In genomic region chr3:153285194-153285641, GRCh38 we compare ENCODE assay signal across 9 cellular contexts.
DNase-seq lines count a peak whose midpoint lies in the region; ATAC-seq and TF ChIP-seq lines count a peak whose summit lies in the region.
"Had no signal": no experiment of that assay in that cellular context is flagged by ENCODE, and none has a peak within 500 bp of the region (broad histone marks: within the 10 kb centered on the region; RNA-seq: fewer than 3 reads in every experiment).

No MANE protein-coding gene starts in this region.

- peaks cover 46% of the 10 kb centered on the region for H3K4me1 Mint-ChIP-seq in stimulated activated naive CD8-positive, alpha-beta T cell treated with anti-CD3 and anti-CD28 coated beads, Interleukin-15, Interleukin-2, amounts not matched to agents 100 ng/mL and 50 ng/mL, for 24 hours (ENCODE audit: low read depth)
- peaks cover 35% of the 10 kb centered on the region for H3K4me1 Mint-ChIP-seq in stimulated activated naive CD8-positive, alpha-beta T cell treated with anti-CD3 and anti-CD28 coated beads, Interleukin-15, amount 100 ng/mL, for 72 hours
- H3K4me1 Mint-ChIP-seq in MCF 10A (ENCODE audit: insufficient read depth, unreplicated experiment), result peaks cover 34% of the 10 kb centered on the region

- no peaks in the 10 kb centered on the region for H3K9me3 Mint-ChIP-seq in stimulated activated naive CD8-positive, alpha-beta T cell treated with anti-CD3 and anti-CD28 coated beads, Interleukin-15, Interleukin-2, amounts not matched to agents 100 ng/mL and 50 ng/mL, for 24 hours
- no peaks in the 10 kb centered on the region for H3K9me3 Mint-ChIP-seq in stimulated activated naive CD8-positive, alpha-beta T cell treated with anti-CD3 and anti-CD28 coated beads, Interleukin-15, amount 100 ng/mL, for 72 hours
- no peaks in the 10 kb centered on the region for H3K9me3 Mint-ChIP-seq in MCF 10A (ENCODE audit: unreplicated experiment)

- H3K27me3 Mint-ChIP-seq in stimulated activated naive CD8-positive, alpha-beta T cell treated with anti-CD3 and anti-CD28 coated beads, Interleukin-15, Interleukin-2, amounts not matched to agents 100 ng/mL and 50 ng/mL, for 24 hours, result no peaks in the 10 kb centered on the region
- H3K27me3 Mint-ChIP-seq in stimulated activated naive CD8-positive, alpha-beta T cell treated with anti-CD3 and anti-CD28 coated beads, Interleukin-15, amount 100 ng/mL, for 72 hours, result no peaks in the 10 kb centered on the region
- H3K27me3 Mint-ChIP-seq in MCF 10A (ENCODE audit: insufficient read depth, unreplicated experiment), result no peaks in the 10 kb centered on the region

- DNase-seq in stimulated activated naive CD8-positive, alpha-beta T cell treated with anti-CD3 and anti-CD28 coated beads, Interleukin-15, amount 100 ng/mL, for 72 hours, result no peak
- no peak for DNase-seq in MCF 10A (ENCODE audit: unreplicated experiment)
- DNase-seq in left lobe of liver (ENCODE audit: low spot score), result no peak
- no peak for DNase-seq in globus pallidus (ENCODE audit: low spot score)
- DNase-seq in stimulated activated naive CD4-positive, alpha-beta T cell (lab: John Stamatoyannopoulos, UW), result no peak
- no peak for DNase-seq in G401 (ENCODE audit: low spot score)
- DNase-seq: Karpas-422 had no signal

- H3K36me3 Mint-ChIP-seq in stimulated activated naive CD8-positive, alpha-beta T cell treated with anti-CD3 and anti-CD28 coated beads, Interleukin-15, Interleukin-2, amounts not matched to agents 100 ng/mL and 50 ng/mL, for 24 hours (ENCODE audit: low read depth), result no peaks in the 10 kb centered on the region
- H3K36me3 Mint-ChIP-seq in MCF 10A (ENCODE audit: insufficient read depth, unreplicated experiment), result no peaks in the 10 kb centered on the region

- BruUV-seq in MCF 10A (replicated peaks; lab: Mats Ljungman, UMichigan), result no TSS peak

- intact Hi-C loops in MCF 10A (cut with micrococcal nuclease), result loop anchor here (5.0 kb wide), 1 partner anchor 63 kb away; no protein-coding TSS in a partner anchor

- no peak for ATAC-seq in stimulated activated naive CD8-positive, alpha-beta T cell treated with anti-CD3 and anti-CD28 coated beads, Interleukin-15, amount 100 ng/mL, for 72 hours
- ATAC-seq in left lobe of liver (peak; percentile 37), HG02884 (IDR thresholded peaks at IDR 0.05; ENCODE audit: unreplicated experiment) (no peak)

- POLR2A ChIA-PET in MCF 10A (lab: Yijun Ruan, JAX), result interaction anchor here (0.6 to 5.8 kb wide), 12 partner anchors 8 to 285 kb away, joined by 3 to 160 read pairs (median 4); partner anchors contain the start of gene RAP2B

- CTCF ChIA-PET in MCF 10A (lab: Yijun Ruan, JAX), result interaction anchor here (1.1 to 3.2 kb wide), 4 partner anchors 115 to 125 kb away, joined by 3 to 16 read pairs (median 4); partner anchors contain the start of gene RAP2B

- no peak overlapping the region for H3K4me3 Mint-ChIP-seq in stimulated activated naive CD8-positive, alpha-beta T cell treated with anti-CD3 and anti-CD28 coated beads, Interleukin-15, Interleukin-2, amounts not matched to agents 100 ng/mL and 50 ng/mL, for 24 hours
- no peak overlapping the region for H3K4me3 Mint-ChIP-seq in stimulated activated naive CD8-positive, alpha-beta T cell treated with anti-CD3 and anti-CD28 coated beads, Interleukin-15, amount 100 ng/mL, for 72 hours
- no peak overlapping the region for H3K4me3 Mint-ChIP-seq in MCF 10A (ENCODE audit: unreplicated experiment)

- H3K27ac Mint-ChIP-seq in stimulated activated naive CD8-positive, alpha-beta T cell treated with anti-CD3 and anti-CD28 coated beads, Interleukin-15, Interleukin-2, amounts not matched to agents 100 ng/mL and 50 ng/mL, for 24 hours, result peak overlapping the region; percentile 53
- peak overlapping the region in 1 of 2 donors; percentile 46 for H3K27ac Mint-ChIP-seq in stimulated activated naive CD8-positive, alpha-beta T cell treated with anti-CD3 and anti-CD28 coated beads, Interleukin-15, amount 100 ng/mL, for 72 hours
- peak overlapping the region; percentile 93 for H3K27ac Mint-ChIP-seq in MCF 10A (ENCODE audit: low read depth, unreplicated experiment)

- TF ChIP-seq CTCF in MCF 10A (IDR thresholded peaks at IDR 0.05; ENCODE audit: unreplicated experiment), result no peak

- in situ Hi-C loops in G401 (cut with HindIII; ENCODE audit: low sequenced_read_pairs), result no loop called here
